Comparison of ENCODE assay signal across 18 cellular contexts in genomic region chr16:3536851-3537250, GRCh38. TPM values are rescaled to one million over a fixed set of nuclear protein-coding genes. Genes with fewer than 3 reads are reported as not detected.
DNase-seq lines count a peak whose midpoint lies in the region; ATAC-seq, FAIRE-seq and TF ChIP-seq lines count a peak whose summit lies in the region.
"Had no signal": no experiment of that assay in that cellular context is flagged by ENCODE, and none has a peak within 500 bp of the region (broad histone marks: within the 10 kb centered on the region; RNA-seq: fewer than 3 reads in every experiment).

No MANE protein-coding gene starts in this region.

- H3K9me3 Mint-ChIP-seq in natural killer cell = no peaks in the 10 kb centered on the region
- H3K9me3 Mint-ChIP-seq in natural killer cell treated with Interleukin-12 subunit alpha and Interleukin-12 subunit beta and Interleukin-15 and Interleukin-18, amount 100 ng/mL, for 72 hours = no peaks in the 10 kb centered on the region
- H3K9me3 Mint-ChIP-seq in effector memory CD8-positive, alpha-beta T cell = no peaks in the 10 kb centered on the region
- no peaks in the 10 kb centered on the region for H3K9me3 Mint-ChIP-seq in memory B cell

- FAIRE-seq in RCC 7860 (lab: Jason Lieb, UNC) = no peak
- FAIRE-seq: colon had no signal

- H3K27me3 Mint-ChIP-seq in natural killer cell (ENCODE audit: low read depth in 2 of 2) = no peaks in the 10 kb centered on the region
- no peaks in the 10 kb centered on the region for H3K27me3 Mint-ChIP-seq in natural killer cell treated with Interleukin-12 subunit alpha and Interleukin-12 subunit beta and Interleukin-15 and Interleukin-18, amount 100 ng/mL, for 72 hours
- H3K27me3 Mint-ChIP-seq in effector memory CD8-positive, alpha-beta T cell = no peaks in the 10 kb centered on the region
- H3K27me3 Mint-ChIP-seq in memory B cell = no peaks in the 10 kb centered on the region

- TF ChIP-seq CTCF in natural killer cell (IDR thresholded peaks at IDR 0.05) = no peak

- no peak overlapping the region for H3K4me3 Mint-ChIP-seq in natural killer cell
- no peak overlapping the region for H3K4me3 Mint-ChIP-seq in natural killer cell treated with Interleukin-12 subunit alpha and Interleukin-12 subunit beta and Interleukin-15 and Interleukin-18, amount 100 ng/mL, for 72 hours
- no peak overlapping the region for H3K4me3 Mint-ChIP-seq in effector memory CD8-positive, alpha-beta T cell
- H3K4me3 Mint-ChIP-seq in memory B cell = no peak overlapping the region

- intact Hi-C loops in natural killer cell (cut with micrococcal nuclease) = no loop called here

- H3K36me3 Mint-ChIP-seq in natural killer cell (no peaks in the 10 kb centered on the region), memory B cell (peaks cover 6% of the 10 kb centered on the region)
- no peaks in the 10 kb centered on the region for H3K36me3 Mint-ChIP-seq in natural killer cell treated with Interleukin-12 subunit alpha and Interleukin-12 subunit beta and Interleukin-15 and Interleukin-18, amount 100 ng/mL, for 72 hours
- peaks cover 35% of the 10 kb centered on the region for H3K36me3 Mint-ChIP-seq in effector memory CD8-positive, alpha-beta T cell (ENCODE audit: insufficient read depth)

- no peak for ATAC-seq in natural killer cell
- no peak for ATAC-seq in natural killer cell treated with Interleukin-12 subunit alpha and Interleukin-12 subunit beta and Interleukin-15 and Interleukin-18, amount 100 ng/mL, for 72 hours
- ATAC-seq in effector memory CD8-positive, alpha-beta T cell (replicated peaks) = no peak
- no peak for ATAC-seq in memory B cell (ENCODE audit: low read depth)
- no peak for ATAC-seq in GM19324 (IDR thresholded peaks at IDR 0.05; ENCODE audit: low FRiP score, unreplicated experiment)
- ATAC-seq: lower lobe of right lung; stimulated activated naive CD8-positive, alpha-beta T cell treated with anti-CD3 and anti-CD28 coated beads, Interleukin-15, Interleukin-2, amounts not matched to agents 100 U/mL and 50 U/mL, for 24 hours had no signal

- DNase-seq in natural killer cell (no peak), memory B cell (ENCODE audit: low spot score in 2 of 2) (no peak), GDM1 (lab: John Stamatoyannopoulos, UW) (no peak), T-helper 9 cell (no peak), RCC 7860 (ENCODE audit: low spot score) (no peak)
- no peak for DNase-seq in natural killer cell treated with Interleukin-12 subunit alpha and Interleukin-12 subunit beta and Interleukin-15 and Interleukin-18, amount 100 ng/mL, for 72 hours (ENCODE audit: low spot score)
- DNase-seq in effector memory CD8-positive, alpha-beta T cell = no peak
- DNase-seq: ACHN; activated CD4-positive, alpha-beta T cell treated with anti-CD3 and anti-CD28 coated beads for 1 hour; activated CD8-positive, alpha-beta memory T cell treated with anti-CD3 and anti-CD28 coated beads, Interleukin-2, amount 50 U/mL, for 48 hours; Kasumi-1; lower lobe of right lung; NCI-H146; NCI-H510A; OCI-M1; stimulated activated naive CD8-positive, alpha-beta T cell treated with anti-CD3 and anti-CD28 coated beads, Interleukin-15, Interleukin-2, amounts not matched to agents 100 U/mL and 50 U/mL, for 24 hours had no signal

- H3K4me1 Mint-ChIP-seq in natural killer cell = peaks cover 19 to 26% of the 10 kb centered on the region in 2 donors
- peaks cover 12 to 15% of the 10 kb centered on the region in 2 donors for H3K4me1 Mint-ChIP-seq in natural killer cell treated with Interleukin-12 subunit alpha and Interleukin-12 subunit beta and Interleukin-15 and Interleukin-18, amount 100 ng/mL, for 72 hours (ENCODE audit: low read depth in 2 of 2)
- peaks cover 11 to 18% of the 10 kb centered on the region in 2 donors for H3K4me1 Mint-ChIP-seq in effector memory CD8-positive, alpha-beta T cell (ENCODE audit: low read depth in 2 of 2)
- peaks cover 12% of the 10 kb centered on the region for H3K4me1 Mint-ChIP-seq in memory B cell

- H3K27ac Mint-ChIP-seq in natural killer cell (peak overlapping the region; percentile 69 to 77), memory B cell (peak overlapping the region; percentile 74)
- no peak overlapping the region for H3K27ac Mint-ChIP-seq in natural killer cell treated with Interleukin-12 subunit alpha and Interleukin-12 subunit beta and Interleukin-15 and Interleukin-18, amount 100 ng/mL, for 72 hours
- peak overlapping the region; percentile 66 to 84 for H3K27ac Mint-ChIP-seq in effector memory CD8-positive, alpha-beta T cell

RNA-seq across cellular contexts. Expression of gene CLUAP1, which starts 36.0 kb away (rescaled TPM):
- 1 to 10 TPM; 4.0 to 6.2 (median 4.7) TPM for total RNA-seq in natural killer cell
- 10 to 100 TPM in 1 of 2 donors, 1 to 10 TPM in 1; 4.3 to 10.8 TPM for total RNA-seq in natural killer cell treated with Interleukin-12 subunit alpha and Interleukin-12 subunit beta and Interleukin-15 and Interleukin-18, amount 100 ng/mL, for 72 hours

RNA-seq across cellular contexts. Expression of gene NLRC3, which starts 40.4 kb away (rescaled TPM):
- 100 to 1,000 TPM in 2 of 3 donors, 10 to 100 TPM in 1; 98.8 to 145 (median 133) TPM for total RNA-seq in natural killer cell
- total RNA-seq in natural killer cell treated with Interleukin-12 subunit alpha and Interleukin-12 subunit beta and Interleukin-15 and Interleukin-18, amount 100 ng/mL, for 72 hours = 10 to 100 TPM; 48.3 to 61.8 TPM

RNA-seq across cellular contexts. Expression of gene C16orf90, which starts 41.6 kb away (rescaled TPM):
- total RNA-seq in natural killer cell = not detected
- total RNA-seq in natural killer cell treated with Interleukin-12 subunit alpha and Interleukin-12 subunit beta and Interleukin-15 and Interleukin-18, amount 100 ng/mL, for 72 hours = not detected
- total RNA-seq: lower lobe of right lung had no signal

Comparison
In these comparisons a context has a peak if more than half of its experiments do, and no peak if none do; other contexts are left out.
1. H3K27ac Mint-ChIP-seq: peak in natural killer cell (2 of 2), effector memory CD8-positive, alpha-beta T cell (2 of 2) and memory B cell (single experiment); none in natural killer cell treated with Interleukin-12 subunit alpha and Interleukin-12 subunit beta and Interleukin-15 and Interleukin-18, amount 100 ng/mL, for 72 hours (0 of 2).